ENCODE assay signal across 21 cellular contexts in the genomic region with DNA sequence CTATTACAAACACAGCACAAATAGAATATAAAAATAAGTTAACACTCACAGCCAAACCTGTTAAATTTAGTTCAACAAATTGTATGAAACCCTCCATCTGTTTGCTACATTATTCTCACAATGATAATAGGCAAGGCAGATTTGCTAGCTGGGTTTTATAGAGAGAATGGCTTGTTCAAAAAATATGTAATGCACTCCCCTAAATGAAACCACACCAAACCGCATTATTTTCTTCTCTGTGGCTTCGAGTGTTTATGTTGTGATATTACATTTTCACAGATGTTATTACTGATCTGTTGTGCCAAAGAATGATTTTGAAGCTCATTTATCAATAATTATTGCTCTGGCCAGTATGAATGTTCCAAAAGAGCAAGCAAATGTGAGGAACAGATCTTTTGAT.
DNase-seq lines count a peak whose midpoint lies in the region; ATAC-seq, FAIRE-seq and TF ChIP-seq lines count a peak whose summit lies in the region.
"Had no signal": no experiment of that assay in that cellular context is flagged by ENCODE, and none has a peak within 500 bp of the region (broad histone marks: within the 10 kb centered on the region; RNA-seq: fewer than 3 reads in every experiment).

No MANE protein-coding gene starts in this region.

- H3K9me3 ChIP-seq in OCI-LY7 (ENCODE audit: low read length) = no peaks in the 10 kb centered on the region
- H3K9me3 ChIP-seq: BE2C, HAP-1 had no signal

- no peak overlapping the region for H3K27ac ChIP-seq in OCI-LY7 (ENCODE audit: low read depth, low read length, poor library complexity, severe bottlenecking)
- H3K27ac ChIP-seq: HL-60 had no signal

- H3K27me3 Mint-ChIP-seq in stimulated activated memory B cell treated with anti-CD40 and anti-IgM and Interleukin-4, amounts not matched to agents 10 μg/mL and 1 μg/mL and 100 μg/mL, for 72 hours = no peaks in the 10 kb centered on the region
- H3K27me3 Mint-ChIP-seq: CD4-positive, CD25-positive, alpha-beta regulatory T cell; CD8-positive, alpha-beta memory T cell had no signal

- H3K4me3 Mint-ChIP-seq in stimulated activated memory B cell treated with anti-CD40 and anti-IgM and Interleukin-4, amounts not matched to agents 10 μg/mL and 1 μg/mL and 100 μg/mL, for 72 hours = no peak overlapping the region
- H3K4me3 Mint-ChIP-seq: CD4-positive, CD25-positive, alpha-beta regulatory T cell; CD8-positive, alpha-beta memory T cell had no signal

- intact Hi-C loops in OCI-LY7 (cut with micrococcal nuclease; ENCODE audit: unreplicated experiment) = no loop called here
- intact Hi-C loops in left colon (cut with DNase I, micrococcal nuclease) = no loop called here

- peaks cover 16% of the 10 kb centered on the region for H3K4me1 Mint-ChIP-seq in stimulated activated memory B cell treated with anti-CD40 and anti-IgM and Interleukin-4, amounts not matched to agents 10 μg/mL and 1 μg/mL and 100 μg/mL, for 72 hours
- H3K4me1 Mint-ChIP-seq: CD4-positive, CD25-positive, alpha-beta regulatory T cell; CD8-positive, alpha-beta memory T cell had no signal

- no peak for TF ChIP-seq POLR2A in H54 (IDR thresholded peaks at IDR 0.05; ENCODE audit: low read depth, low read length)

- H3K9me2 ChIP-seq in OCI-LY7 (ENCODE audit: insufficient read depth, low read length) = 0 out of 2 replicates have a peak, but pooled peaks cover 5% of the 10 kb centered on the region

- H2AFZ ChIP-seq in OCI-LY7 (ENCODE audit: low read length) = peak overlapping the region; percentile 65; the same call in 1 of the 2 replicates

- no peak overlapping the region for H3K4me2 ChIP-seq in OCI-LY7 (ENCODE audit: low read length)

- no peak overlapping the region for H3K27ac Mint-ChIP-seq in stimulated activated memory B cell treated with anti-CD40 and anti-IgM and Interleukin-4, amounts not matched to agents 10 μg/mL and 1 μg/mL and 100 μg/mL, for 72 hours
- H3K27ac Mint-ChIP-seq: CD4-positive, CD25-positive, alpha-beta regulatory T cell had no signal

- CTCF ChIA-PET in OCI-LY7 (lab: Charles Lee; ENCODE audit: unreplicated experiment) = no interaction called here

- H3K79me2 ChIP-seq in OCI-LY7 (ENCODE audit: insufficient read depth, low read depth, low read length) = no peaks in the 10 kb centered on the region

- H3K4me1 ChIP-seq in OCI-LY7 (ENCODE audit: insufficient read depth, low read length, poor library complexity, severe bottlenecking) = peaks cover 33% of the 10 kb centered on the region
- H3K4me1 ChIP-seq: BE2C, HAP-1 had no signal

- H4K20me1 ChIP-seq in OCI-LY7 (ENCODE audit: insufficient read depth, low read length) = no peaks in the 10 kb centered on the region

- no peaks in the 10 kb centered on the region for H3K36me3 ChIP-seq in OCI-LY7 (ENCODE audit: insufficient read depth, low read length)
- H3K36me3 ChIP-seq: BE2C, HAP-1 had no signal

- BruUV-seq in OCI-LY7 (replicated peaks; lab: Mats Ljungman, UMichigan) = no TSS peak

- no peak for TF ChIP-seq CTCF in AG10803 (conservative IDR thresholded peaks at IDR 0.05; ENCODE audit: low read length)
- no peak for TF ChIP-seq CTCF in OCI-LY7 (conservative IDR thresholded peaks at IDR 0.05; ENCODE audit: low read length)

- DNase-seq in AG10803 (ENCODE audit: low read depth) = peak; percentile 3
- no peak for DNase-seq in H54 (ENCODE audit: insufficient read length, low spot score)
- DNase-seq in OCI-LY7 (ENCODE audit: low spot score) = no peak
- DNase-seq in fibroblast of peridontal ligament (ENCODE audit: extremely low read depth) = peak; percentile 61
- DNase-seq in ecto neural progenitor cell (ENCODE audit: low spot score) = no peak
- no peak for DNase-seq in left colon
- no peak for DNase-seq in activated CD8-positive, alpha-beta memory T cell treated with anti-CD3 and anti-CD28 coated beads, Interleukin-2, amount 50 U/mL, for 48 hours
- DNase-seq: 8988T; BE2C; CD4-positive, CD25-positive, alpha-beta regulatory T cell; CD8-positive, alpha-beta memory T cell; COR-L47; DMS 273 treated with DMSO at 0.1 percent for 48 hours; GDM1; IMR-90 had no signal

- H3K4me3 ChIP-seq in AG10803 (ENCODE audit: low read length) (no peak overlapping the region), OCI-LY7 (ENCODE audit: low read depth, low read length, poor library complexity, severe bottlenecking) (no peak overlapping the region)
- H3K4me3 ChIP-seq: HAP-1, K562 had no signal

- H3K36me3 Mint-ChIP-seq in stimulated activated memory B cell treated with anti-CD40 and anti-IgM and Interleukin-4, amounts not matched to agents 10 μg/mL and 1 μg/mL and 100 μg/mL, for 72 hours = no peaks in the 10 kb centered on the region
- H3K36me3 Mint-ChIP-seq: CD4-positive, CD25-positive, alpha-beta regulatory T cell had no signal

- POLR2A ChIA-PET in OCI-LY7 (lab: Charles Lee) = interaction anchor here (1.0 to 2.4 kb wide), 9 partner anchors 9 to 51 kb away, joined by 3 to 20 read pairs (median 5); no protein-coding TSS in a partner anchor

- ATAC-seq in left colon = no peak
- no peak for ATAC-seq in stimulated activated memory B cell treated with anti-CD40 and anti-IgM and Interleukin-4, amounts not matched to agents 10 μg/mL and 1 μg/mL and 100 μg/mL, for 72 hours
- ATAC-seq: K562 had no signal

- H3K9me3 Mint-ChIP-seq in stimulated activated memory B cell treated with anti-CD40 and anti-IgM and Interleukin-4, amounts not matched to agents 10 μg/mL and 1 μg/mL and 100 μg/mL, for 72 hours = peaks cover 4% of the 10 kb centered on the region

- FAIRE-seq in H54 (lab: Jason Lieb, UNC) = peak; percentile 20
- FAIRE-seq: GM12892, H1, K562 had no signal

Comparison
In these comparisons a context has a peak if more than half of its experiments do, and no peak if none do; other contexts are left out.
1. DNase-seq: peak in AG10803 (single experiment) and fibroblast of peridontal ligament (single experiment); none in H54 (single experiment), OCI-LY7 (single experiment), ecto neural progenitor cell (single experiment), left colon (0 of 2) and activated CD8-positive, alpha-beta memory T cell treated with anti-CD3 and anti-CD28 coated beads, Interleukin-2, amount 50 U/mL, for 48 hours (single experiment).